ENCODE assay signal across 1 cellular context in the genomic region with DNA sequence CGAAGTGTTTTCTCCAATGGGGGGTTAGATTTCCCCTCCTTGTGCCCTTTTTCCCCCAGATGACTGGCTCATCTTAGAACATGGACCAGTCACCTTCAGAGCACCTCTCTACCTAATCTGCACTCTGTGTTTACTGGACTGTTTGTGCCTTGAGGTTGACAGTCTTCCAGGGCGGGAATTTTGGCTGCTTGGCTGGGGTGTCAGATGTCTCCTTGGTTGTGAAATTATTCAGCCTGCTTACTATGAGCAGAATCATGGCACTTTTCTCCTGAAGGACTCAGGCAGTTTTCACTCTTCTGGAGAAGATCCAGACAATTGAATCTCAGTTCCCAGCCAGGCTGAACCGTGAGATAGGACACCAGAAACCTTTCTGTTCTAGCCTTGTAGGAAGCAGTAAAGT.
TF ChIP-seq lines count a peak whose summit lies in the region.

No MANE protein-coding gene starts in this region.

TF ChIP-seq in IMR-90, 13 proteins besides CTCF, POLR2A, EP300 and RAD21:
- TF ChIP-seq CEBPB (IDR thresholded peaks at IDR 0.05; ENCODE audit: low read depth, low read length) (no peak), SMC3 (IDR thresholded peaks at IDR 0.05; ENCODE audit: low read depth, low read length) (no peak), RFX5 (IDR thresholded peaks at IDR 0.05; ENCODE audit: low read depth, low read length) (no peak), MXI1 (IDR thresholded peaks at IDR 0.05; ENCODE audit: borderline replicate concordance, low read depth, low read length) (no peak), BHLHE40 (IDR thresholded peaks at IDR 0.05; ENCODE audit: low read depth, low read length) (no peak)
- TF ChIP-seq, protein P1, sequence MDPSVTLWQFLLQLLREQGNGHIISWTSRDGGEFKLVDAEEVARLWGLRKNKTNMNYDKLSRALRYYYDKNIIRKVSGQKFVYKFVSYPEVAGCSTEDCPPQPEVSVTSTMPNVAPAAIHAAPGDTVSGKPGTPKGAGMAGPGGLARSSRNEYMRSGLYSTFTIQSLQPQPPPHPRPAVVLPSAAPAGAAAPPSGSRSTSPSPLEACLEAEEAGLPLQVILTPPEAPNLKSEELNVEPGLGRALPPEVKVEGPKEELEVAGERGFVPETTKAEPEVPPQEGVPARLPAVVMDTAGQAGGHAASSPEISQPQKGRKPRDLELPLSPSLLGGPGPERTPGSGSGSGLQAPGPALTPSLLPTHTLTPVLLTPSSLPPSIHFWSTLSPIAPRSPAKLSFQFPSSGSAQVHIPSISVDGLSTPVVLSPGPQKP (IDR thresholded peaks at IDR 0.05; ENCODE audit: borderline replicate concordance, low read depth, low read length) = no peak
